ENCODE assay signal across 12 cellular contexts in the genomic region with DNA sequence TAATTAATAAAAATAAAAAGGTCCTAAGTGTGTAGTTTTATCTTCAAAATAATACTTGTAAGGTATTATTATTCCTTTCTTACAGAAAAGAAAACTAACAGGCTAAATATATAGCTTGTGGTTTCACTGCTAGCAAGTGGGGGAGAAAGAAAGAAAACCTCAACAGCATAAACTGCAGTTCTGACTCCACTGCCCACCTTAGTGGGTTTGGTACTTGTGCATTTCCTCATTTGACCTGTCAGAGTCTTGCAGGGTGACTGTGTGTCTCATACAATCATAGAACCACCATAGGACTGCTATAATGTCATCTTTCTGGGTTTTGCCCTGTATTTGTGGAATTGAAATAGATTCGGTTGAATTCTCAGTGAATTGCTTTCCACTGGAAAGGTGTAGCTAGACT.
DNase-seq lines count a peak whose midpoint lies in the region; ATAC-seq and TF ChIP-seq lines count a peak whose summit lies in the region.
"Had no signal": no experiment of that assay in that cellular context is flagged by ENCODE, and none has a peak within 500 bp of the region (broad histone marks: within the 10 kb centered on the region; RNA-seq: fewer than 3 reads in every experiment).

No MANE protein-coding gene starts in this region.

- TF ChIP-seq POLR2A in suprapubic skin (IDR thresholded peaks at IDR 0.05): no peak

- H3K9me3 Mint-ChIP-seq in chondrocyte (ENCODE audit: low read depth): peaks cover 3% of the 10 kb centered on the region

- no peak overlapping the region for H3K4me3 ChIP-seq in suprapubic skin
- H3K4me3 ChIP-seq: Peyer's patch had no signal

- no peaks in the 10 kb centered on the region for H3K9me3 ChIP-seq in T-helper 17 cell (ENCODE audit: control insufficient read depth, low read length, poor library complexity, severe bottlenecking)
- H3K9me3 ChIP-seq in suprapubic skin: no peaks in the 10 kb centered on the region
- H3K9me3 ChIP-seq: Peyer's patch had no signal

- peak; percentile 99 for ATAC-seq in GM19351 (IDR thresholded peaks at IDR 0.05; ENCODE audit: unreplicated experiment)
- ATAC-seq in HG02678 (IDR thresholded peaks at IDR 0.05; ENCODE audit: unreplicated experiment): peak; percentile 96
- peak; percentile 83 for ATAC-seq in HG03439 (IDR thresholded peaks at IDR 0.05; ENCODE audit: unreplicated experiment)
- no peak for ATAC-seq in T-helper 17 cell

- H3K4me1 ChIP-seq in suprapubic skin: no peaks in the 10 kb centered on the region
- H3K4me1 ChIP-seq: Peyer's patch had no signal

- H3K4me1 Mint-ChIP-seq in chondrocyte (ENCODE audit: low read depth) (no peaks in the 10 kb centered on the region), T-helper 17 cell (no peaks in the 10 kb centered on the region)

- H3K27ac ChIP-seq in suprapubic skin: no peak overlapping the region
- H3K27ac ChIP-seq: Peyer's patch had no signal

- H3K27me3 Mint-ChIP-seq in chondrocyte (ENCODE audit: low read depth) (no peaks in the 10 kb centered on the region), T-helper 17 cell (no peaks in the 10 kb centered on the region)
- H3K27me3 Mint-ChIP-seq: B cell had no signal

- 89% methylated on average over 1 of the region's 1 CpG for WGBS in suprapubic skin

- TF ChIP-seq EP300 in suprapubic skin (IDR thresholded peaks at IDR 0.05): no peak

- H3K27ac Mint-ChIP-seq in chondrocyte (ENCODE audit: unreplicated experiment) (no peak overlapping the region), T-helper 17 cell (no peak overlapping the region)
- H3K27ac Mint-ChIP-seq: B cell had no signal

- DNase-seq in GM13977 (ENCODE audit: low spot score): peak; percentile 74
- no peak for DNase-seq in chondrocyte (ENCODE audit: low spot score)
- DNase-seq in T-helper 17 cell: no peak
- DNase-seq in NCI-H82 (lab: John Stamatoyannopoulos, UW): no peak
- DNase-seq in suprapubic skin (ENCODE audit: low spot score in 2 of 2): no peak
- DNase-seq: activated T-cell treated with anti-CD3 and anti-CD28 coated beads, Interleukin-2, amount 50 U/mL, for 48 hours; NCI-H1694 treated with DMSO at 0.1 percent for 48 hours; Peyer's patch had no signal

- H3K4me3 Mint-ChIP-seq in chondrocyte (ENCODE audit: unreplicated experiment): no peak overlapping the region
- H3K4me3 Mint-ChIP-seq in T-helper 17 cell: no peak overlapping the region
- H3K4me3 Mint-ChIP-seq: B cell had no signal

- H3K36me3 ChIP-seq in suprapubic skin: no peaks in the 10 kb centered on the region
- H3K36me3 ChIP-seq: Peyer's patch had no signal

- no peaks in the 10 kb centered on the region for H3K27me3 ChIP-seq in suprapubic skin
- H3K27me3 ChIP-seq: Peyer's patch had no signal

- H3K36me3 Mint-ChIP-seq in chondrocyte (ENCODE audit: low read depth) (no peaks in the 10 kb centered on the region), T-helper 17 cell (ENCODE audit: low read depth) (no peaks in the 10 kb centered on the region)

- TF ChIP-seq CTCF in GM13977 (IDR thresholded peaks at IDR 0.05; ENCODE audit: extremely low read depth, insufficient read depth, missing control alignments): no peak
- TF ChIP-seq CTCF in chondrocyte (IDR thresholded peaks at IDR 0.05): no peak
- TF ChIP-seq CTCF in suprapubic skin (IDR thresholded peaks at IDR 0.05): no peak

- in situ Hi-C loops in GM13977 (cut with MboI; ENCODE audit: low pct_unique_long_range_greater_than_20kb, low sequenced_read_pairs, unreplicated experiment): no loop called here
